1 cellular context compared by ENCODE assay signal in genomic region chr4:167023359-167023925, GRCh38.
TF ChIP-seq lines count a peak whose summit lies in the region.

No MANE protein-coding gene starts in this region.

TF ChIP-seq in GM23338, 12 proteins besides CTCF, POLR2A, EP300 and RAD21 (continued from another document):
- TF ChIP-seq ZNF462 (CRISPR knock-in tag; IDR thresholded peaks at IDR 0.05) (no peak), ZNF331 (CRISPR knock-in tag; IDR thresholded peaks at IDR 0.05; ENCODE audit: low read depth) (no peak), ZNF114 (CRISPR knock-in tag; IDR thresholded peaks at IDR 0.05) (no peak), ETS1 (IDR thresholded peaks at IDR 0.05) (no peak)
TF ChIP-seq in GM23338: peak in this region for 0.
